21 cellular contexts compared by ENCODE assay signal in the genomic region with DNA sequence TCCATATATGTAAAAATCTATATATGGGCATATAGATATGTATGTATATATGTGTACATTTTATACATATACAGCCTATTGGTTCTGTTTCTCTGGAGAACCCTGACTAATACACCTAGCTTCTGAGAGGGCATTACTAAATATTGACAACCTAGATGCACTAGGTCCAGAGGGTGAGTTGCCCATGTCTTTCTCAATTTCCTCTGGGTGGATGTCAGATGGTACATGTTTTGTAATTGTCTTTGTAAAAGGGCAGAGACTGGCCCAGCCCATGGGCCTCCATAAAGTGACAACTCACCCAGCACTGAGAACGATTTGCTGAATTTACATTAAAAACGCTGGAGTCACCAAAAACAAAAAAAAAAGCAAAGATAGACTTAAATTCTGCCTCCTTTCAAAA.
DNase-seq lines count a peak whose midpoint lies in the region; ATAC-seq, FAIRE-seq and TF ChIP-seq lines count a peak whose summit lies in the region.
"Had no signal": no experiment of that assay in that cellular context is flagged by ENCODE, and none has a peak within 500 bp of the region (broad histone marks: within the 10 kb centered on the region; RNA-seq: fewer than 3 reads in every experiment).

No MANE protein-coding gene starts in this region.

- no peak overlapping the region for H2AFZ ChIP-seq in HepG2 (ENCODE audit: low read length)
- H2AFZ ChIP-seq in mesenchymal stem cell (ENCODE audit: low read depth, low read length), result no peak overlapping the region

- H3K79me1 ChIP-seq in mesenchymal stem cell (replicated peaks; ENCODE audit: low read length, poor library complexity, severe bottlenecking), result no peaks in the 10 kb centered on the region

- no peak overlapping the region for H2BK120ac ChIP-seq in mesenchymal stem cell (ENCODE audit: low read depth, low read length)

- no peak for TF ChIP-seq CTCF in HepG2 (CRISPR knock-in tag; IDR thresholded peaks at IDR 0.05)

- POLR2A ChIA-PET in HepG2 (lab: Yijun Ruan, JAX), result no interaction called here

- H3K4me2 ChIP-seq in HepG2 (ENCODE audit: low read depth, low read length), result no peak overlapping the region
- no peak overlapping the region for H3K4me2 ChIP-seq in mesenchymal stem cell (ENCODE audit: low read length, poor library complexity, severe bottlenecking)

- H3K36me3 ChIP-seq in HepG2 (replicated peaks in 1 of 2; ENCODE audit: control insufficient read depth in 1 of 2, insufficient read depth in 2 of 2, low read length in 2 of 2), result no peaks in the 10 kb centered on the region
- no peaks in the 10 kb centered on the region for H3K36me3 ChIP-seq in mesenchymal stem cell (ENCODE audit: control insufficient read depth in 1 of 2, insufficient read depth in 2 of 2, low read depth in 1 of 2, low read length in 2 of 2)
- H3K36me3 ChIP-seq: BLaER1 treated with 17β-estradiol and CSF1 and Interleukin-3, amounts not matched to agents 10 nM and 100 nM had no signal

- H3K4me1 Mint-ChIP-seq in T-helper 17 cell, result peaks cover 4% of the 10 kb centered on the region

- no peaks in the 10 kb centered on the region for H3K36me3 Mint-ChIP-seq in T-helper 17 cell (ENCODE audit: low read depth)
- H3K36me3 Mint-ChIP-seq: CD8-positive, alpha-beta T cell had no signal

- H3K18ac ChIP-seq in mesenchymal stem cell (ENCODE audit: low read depth in 1 of 2, low read length in 2 of 2), result no peak overlapping the region

- H4K20me1 ChIP-seq in HepG2 (ENCODE audit: insufficient read depth, low read length), result no peaks in the 10 kb centered on the region

- H3K4me1 ChIP-seq in HepG2 (ENCODE audit: insufficient read depth, low read length), result no peaks in the 10 kb centered on the region
- H3K4me1 ChIP-seq in mesenchymal stem cell (ENCODE audit: control insufficient read depth, insufficient read depth, low read depth, low read length), result peaks cover 1% of the 10 kb centered on the region
- H3K4me1 ChIP-seq: Caco-2 had no signal

- no peak overlapping the region for H3K14ac ChIP-seq in mesenchymal stem cell (ENCODE audit: low read length in 2 of 2)

- H3K4me3 Mint-ChIP-seq in T-helper 17 cell, result no peak overlapping the region
- H3K4me3 Mint-ChIP-seq: CD4-positive, alpha-beta T cell; CD8-positive, alpha-beta T cell had no signal

- ATAC-seq in HepG2 (no peak), T-helper 17 cell (no peak)
- ATAC-seq: CD8-positive, alpha-beta T cell had no signal

- no peak overlapping the region for H2BK15ac ChIP-seq in mesenchymal stem cell (ENCODE audit: low read depth, poor library complexity, severe bottlenecking)

- no peak overlapping the region for H4K91ac ChIP-seq in mesenchymal stem cell (ENCODE audit: low read length)

- in situ Hi-C loops in HepG2 (cut with HindIII; ENCODE audit: extremely low pct_ligation_motif_present, low pct_unique_long_range_greater_than_20kb), result no loop called here

- H3K4me3 ChIP-seq in HepG2 (replicated peaks in 1 of 3; ENCODE audit: insufficient read depth in 1 of 3, low read depth in 2 of 3, low read length in 3 of 3) (no peak overlapping the region), mesenchymal stem cell (ENCODE audit: insufficient read depth in 1 of 2, low read depth in 1 of 2, low read length in 2 of 2) (no peak overlapping the region)
- H3K4me3 ChIP-seq: BLaER1 treated with 17β-estradiol and CSF1 and Interleukin-3, amounts not matched to agents 10 nM and 100 nM had no signal

- H3K9me3 ChIP-seq in HepG2 (ENCODE audit: low read length) (no peaks in the 10 kb centered on the region), mesenchymal stem cell (ENCODE audit: control insufficient read depth, low read length) (peaks cover 2% of the 10 kb centered on the region), T-helper 17 cell (ENCODE audit: control insufficient read depth, low read length, poor library complexity, severe bottlenecking) (no peaks in the 10 kb centered on the region)
- H3K9me3 ChIP-seq: BLaER1 treated with 17β-estradiol and CSF1 and Interleukin-3, amounts not matched to agents 10 nM and 100 nM; Caco-2 had no signal

- no peak overlapping the region for H3K4ac ChIP-seq in mesenchymal stem cell (ENCODE audit: low read depth in 1 of 2, low read length in 2 of 2)

- DNase-seq in NOMO-1 treated with DMSO at 0.1 percent for 48 hours (lab: John Stamatoyannopoulos, UW; ENCODE audit: unreplicated experiment) (peak; percentile 35), NOMO-1 treated with dmso at 0.1 percent for 144 hours (lab: John Stamatoyannopoulos, UW; ENCODE audit: unreplicated experiment) (peak; percentile 4), HepG2 (ENCODE audit: low spot score) (no peak), NCI-H187 (lab: John Stamatoyannopoulos, UW) (no peak), mesenchymal stem cell (no peak), T-helper 17 cell (no peak)
- DNase-seq: 8988T; ACHN; Caco-2; Calu3; CD4-positive, alpha-beta T cell; CD8-positive, alpha-beta T cell; DMS79 treated with DMSO at 0.1 percent for 48 hours; GF-D8 had no signal

- no peak overlapping the region for H4K8ac ChIP-seq in mesenchymal stem cell (ENCODE audit: low read length)

- H2AK5ac ChIP-seq in mesenchymal stem cell (ENCODE audit: low read length, severe bottlenecking), result no peak overlapping the region

- no peak overlapping the region for H3K23ac ChIP-seq in mesenchymal stem cell (ENCODE audit: low read length in 2 of 2)

- no peak for FAIRE-seq in HepG2 (lab: Jason Lieb, UNC)
- FAIRE-seq: A204.1, D721Med, G401.6, GM12891, GM19239 had no signal

- no peak for TF ChIP-seq RAD21 in HepG2 (CRISPR knock-in tag; IDR thresholded peaks at IDR 0.05)

- CTCF ChIA-PET in HepG2 (lab: Yijun Ruan, JAX; ENCODE audit: low intra/inter-chr PET ratio, low total read pairs), result no interaction called here

- no peak for TF ChIP-seq POLR2A in HepG2 (IDR thresholded peaks at IDR 0.05; ENCODE audit: insufficient read depth in 1 of 2, low read depth in 2 of 2, low read length in 2 of 2)

- H3K27ac Mint-ChIP-seq in T-helper 17 cell, result no peak overlapping the region
- H3K27ac Mint-ChIP-seq: CD4-positive, alpha-beta T cell; CD8-positive, alpha-beta T cell had no signal

- no peak overlapping the region for H2BK12ac ChIP-seq in mesenchymal stem cell (ENCODE audit: low read length in 2 of 2)

- no TSS peak for BruUV-seq in HepG2 (replicated peaks; lab: Mats Ljungman, UMichigan)

- TF ChIP-seq EP300 in HepG2 (IDR thresholded peaks at IDR 0.05; ENCODE audit: low read depth in 2 of 2, low read length in 2 of 2) (no peak), HepG2 (CRISPR knock-in tag; IDR thresholded peaks at IDR 0.05; ENCODE audit: borderline replicate concordance) (no peak)

- no peaks in the 10 kb centered on the region for H3K79me2 ChIP-seq in HepG2 (ENCODE audit: insufficient read depth, low read length)

- H3K27me3 Mint-ChIP-seq in T-helper 17 cell, result peaks cover 9% of the 10 kb centered on the region
- H3K27me3 Mint-ChIP-seq: CD4-positive, alpha-beta T cell had no signal

- H3K9ac ChIP-seq in HepG2 (ENCODE audit: insufficient read depth, low read depth, low read length) (no peak overlapping the region), mesenchymal stem cell (ENCODE audit: low read length) (no peak overlapping the region)
- H3K9ac ChIP-seq: BLaER1 treated with 17β-estradiol and CSF1 and Interleukin-3, amounts not matched to agents 10 nM and 100 nM had no signal

- 5% methylated on average over 2 of the region's 2 CpGs for WGBS in HepG2 (ENCODE audit: low lambda C conversion rate)
- 60% methylated on average over 1 of the region's 2 CpGs for WGBS in mesenchymal stem cell

- no peaks in the 10 kb centered on the region for H3K27me3 ChIP-seq in HepG2 (ENCODE audit: control insufficient read depth in 1 of 2, insufficient read depth in 2 of 2, low read length in 2 of 2)
- no peaks in the 10 kb centered on the region for H3K27me3 ChIP-seq in mesenchymal stem cell (ENCODE audit: control insufficient read depth in 1 of 2, insufficient read depth in 1 of 2, low read length in 2 of 2)
- H3K27me3 ChIP-seq: BLaER1 treated with 17β-estradiol and CSF1 and Interleukin-3, amounts not matched to agents 10 nM and 100 nM had no signal

- intact Hi-C loops in HepG2 (cut with micrococcal nuclease; ENCODE audit: unreplicated experiment), result no loop called here

- H3K27ac ChIP-seq in HepG2 (ENCODE audit: extremely low read length, insufficient read depth, low read length) (no peak overlapping the region), mesenchymal stem cell (ENCODE audit: low read length, poor library complexity, severe bottlenecking) (no peak overlapping the region)
- H3K27ac ChIP-seq: BLaER1 treated with 17β-estradiol and CSF1 and Interleukin-3, amounts not matched to agents 10 nM and 100 nM; C4-2B had no signal

- no peak overlapping the region for H2BK5ac ChIP-seq in mesenchymal stem cell (ENCODE audit: low read depth, low read length, poor library complexity, severe bottlenecking)

TF ChIP-seq in HepG2, 621 proteins besides CTCF, POLR2A, EP300 and RAD21:
- peak; percentile 20; the same call in 1 of the 2 replicates for TF ChIP-seq MAFF (IDR thresholded peaks at IDR 0.05; ENCODE audit: low read depth, low read length)
- no peak for TF ChIP-seq PCBP2 (optimal IDR thresholded peaks at IDR 0.05; ENCODE audit: low read depth, low read length, poor library complexity, severe bottlenecking)
TF ChIP-seq in HepG2: peak in this region for 1.

Comparison
In these comparisons a context has a peak if more than half of its experiments do, and no peak if none do; other contexts are left out.
1. DNase-seq: peak in NOMO-1 treated with DMSO at 0.1 percent for 48 hours (single experiment) and NOMO-1 treated with dmso at 0.1 percent for 144 hours (single experiment); none in HepG2 (single experiment), NCI-H187 (0 of 2), mesenchymal stem cell (single experiment) and T-helper 17 cell (0 of 3).